16 cellular contexts compared by ENCODE assay signal in the genomic region with DNA sequence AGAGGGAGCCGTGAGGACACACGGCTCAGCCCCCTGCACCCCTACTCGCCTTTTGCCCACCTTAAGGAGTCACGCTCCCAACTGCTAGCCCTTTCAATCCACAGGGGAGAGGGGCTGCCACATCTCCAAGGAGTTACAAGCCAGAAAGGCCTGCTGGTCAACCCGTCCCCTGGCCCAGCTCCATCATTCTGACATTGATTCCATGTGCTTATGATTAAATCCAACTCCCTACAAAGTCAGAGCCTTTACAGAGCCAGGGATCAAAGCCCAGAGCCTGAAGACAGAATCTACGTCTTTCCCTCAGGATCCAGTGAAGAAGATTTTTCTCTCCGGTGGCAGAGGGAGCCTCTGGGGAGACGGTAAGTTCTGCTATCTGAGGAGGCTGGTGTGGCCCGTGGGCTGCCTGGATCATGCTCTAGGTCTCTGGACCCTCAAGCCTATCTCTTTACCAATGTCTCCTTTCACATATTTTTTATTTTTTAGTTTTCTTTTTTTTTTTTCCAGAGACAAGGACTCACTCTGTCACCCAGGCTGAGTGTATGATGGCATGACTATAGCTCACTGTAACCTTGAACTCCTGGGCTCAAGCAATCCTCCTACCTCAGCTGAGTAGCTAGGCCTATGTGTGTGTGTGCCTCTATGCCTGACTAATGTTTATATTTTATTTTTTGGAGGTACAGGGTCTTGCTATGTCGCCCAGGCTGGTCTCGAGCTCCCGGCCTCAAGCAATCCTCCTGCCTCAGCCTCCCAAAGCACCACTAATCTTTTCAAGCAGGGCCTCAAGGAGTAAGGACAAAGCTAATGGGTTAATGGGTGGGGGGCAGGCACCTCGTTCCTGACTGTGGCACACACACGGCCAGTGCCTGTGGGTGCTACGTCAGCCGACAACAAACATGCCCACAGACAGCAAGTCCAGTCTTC.
DNase-seq lines count a peak whose midpoint lies in the region; ATAC-seq, FAIRE-seq and TF ChIP-seq lines count a peak whose summit lies in the region.
"Had no signal": no experiment of that assay in that cellular context is flagged by ENCODE, and none has a peak within 500 bp of the region (broad histone marks: within the 10 kb centered on the region; RNA-seq: fewer than 3 reads in every experiment).

No MANE protein-coding gene starts in this region.

- H2BK5ac ChIP-seq in mesenchymal stem cell (ENCODE audit: low read depth, low read length, poor library complexity, severe bottlenecking), result no peak overlapping the region

- H3K4me3 ChIP-seq in right atrium auricular region (no peak overlapping the region), GM12878 (no peak overlapping the region), mesenchymal stem cell (ENCODE audit: insufficient read depth in 1 of 2, low read depth in 1 of 2, low read length in 2 of 2) (peak overlapping the region in 1 of 2 experiments; percentile 38), uterus (no peak overlapping the region), Peyer's patch (no peak overlapping the region)
- H3K4me3 ChIP-seq: SK-N-MC had no signal

- no peak overlapping the region for H3K9ac ChIP-seq in GM12878 (ENCODE audit: control insufficient read depth, insufficient read depth, low read length)
- H3K9ac ChIP-seq in mesenchymal stem cell (ENCODE audit: low read length), result peak overlapping the region; percentile 66

- H3K4me1 ChIP-seq in right atrium auricular region (peaks cover 0 to 40% of the 10 kb centered on the region in 2 donors), GM12878 (ENCODE audit: control insufficient read depth, insufficient read depth, low read length) (no peaks in the 10 kb centered on the region), mesenchymal stem cell (ENCODE audit: control insufficient read depth, insufficient read depth, low read depth, low read length) (no peaks in the 10 kb centered on the region), uterus (peaks cover 8 to 14% of the 10 kb centered on the region in 2 donors), Peyer's patch (peaks cover 0 to 26% (median 2%) of the 10 kb centered on the region in 4 donors)

- BruUV-seq in GM12878 (replicated peaks; lab: Mats Ljungman, UMichigan), result no TSS peak

- no peak overlapping the region for H2BK15ac ChIP-seq in mesenchymal stem cell (ENCODE audit: low read depth, poor library complexity, severe bottlenecking)

- no peak for FAIRE-seq in GM12878 (lab: Jason Lieb, UNC)
- FAIRE-seq: G401.6 had no signal

- SMC1A ChIA-PET in GM12878 (lab: Charles Lee; ENCODE audit: uncharacterized antibody, unreplicated experiment), result no interaction called here

- RAD21 ChIA-PET in GM12878 (lab: Charles Lee; ENCODE audit: unreplicated experiment), result no interaction called here

- H3K4me3 Mint-ChIP-seq in activated CD4-positive, alpha-beta T cell treated with anti-CD3 and anti-CD28 coated beads, Interleukin-2, amount 10 ng/mL, durations not matched to agents 7 days and 5 days, result no peak overlapping the region
- H3K4me3 Mint-ChIP-seq: activated CD4-positive, alpha-beta T cell treated with anti-CD3 and anti-CD28 coated beads for 36 hours; dendritic cell treated with granulocyte-macrophage colony-stimulating factor and Interleukin-4, amounts not matched to agents 40 ng/mL and 50 ng/mL, for 4 days; stimulated activated naive CD8-positive, alpha-beta T cell treated with anti-CD3 and anti-CD28 coated beads, Interleukin-15, amount 100 ng/mL, for 72 hours had no signal

- H3K4me2 ChIP-seq in GM12878 (ENCODE audit: control insufficient read depth, insufficient read depth) (no peak overlapping the region), mesenchymal stem cell (ENCODE audit: low read length, poor library complexity, severe bottlenecking) (no peak overlapping the region)

- H3K36me3 ChIP-seq in right atrium auricular region (peaks cover 33% of the 10 kb centered on the region), GM12878 (ENCODE audit: control insufficient read depth in 2 of 2, insufficient read depth in 2 of 2, low read length in 1 of 2) (peaks cover 22 to 38% of the 10 kb centered on the region in 2 experiments), mesenchymal stem cell (ENCODE audit: control insufficient read depth in 1 of 2, insufficient read depth in 2 of 2, low read depth in 1 of 2, low read length in 2 of 2) (peaks cover 72 to 82% of the 10 kb centered on the region in 2 experiments), uterus (no peaks in the 10 kb centered on the region), Peyer's patch (peaks cover 0 to 63% (median 0%) of the 10 kb centered on the region in 3 donors)

- POLR2A ChIA-PET in GM12878 (lab: Charles Lee), result no interaction called here
- POLR2A ChIA-PET in activated CD4-positive, alpha-beta T cell treated with anti-CD3 and anti-CD28 coated beads, Interleukin-2, amount 10 ng/mL, durations not matched to agents 7 days and 5 days (lab: Charles Lee), result no interaction called here

- intact Hi-C loops in Right ventricle myocardium superior (cut with DNase I), result no loop called here
- intact Hi-C loops in GM12878 (cut with micrococcal nuclease; ENCODE audit: unreplicated experiment), result no loop called here
- intact Hi-C loops in uterus (cut with DNase I; ENCODE audit: low total_unique reads), result no loop called here

- H3K4ac ChIP-seq in mesenchymal stem cell (ENCODE audit: low read depth in 1 of 2, low read length in 2 of 2), result no peak overlapping the region

- H3K18ac ChIP-seq in mesenchymal stem cell (ENCODE audit: low read depth in 1 of 2, low read length in 2 of 2), result no peak overlapping the region

- H3K79me1 ChIP-seq in mesenchymal stem cell (replicated peaks; ENCODE audit: low read length, poor library complexity, severe bottlenecking), result peaks cover 69% of the 10 kb centered on the region

- no peak overlapping the region for H4K91ac ChIP-seq in mesenchymal stem cell (ENCODE audit: low read length)

- CTCF ChIA-PET in GM12878 (lab: Yijun Ruan, JAX), result no interaction called here
- CTCF ChIA-PET in activated CD4-positive, alpha-beta T cell treated with anti-CD3 and anti-CD28 coated beads, Interleukin-2, amount 10 ng/mL, durations not matched to agents 7 days and 5 days (lab: Charles Lee), result interaction anchor here (0.6 to 1.3 kb wide), 4 partner anchors 14 to 209 kb away, joined by 3 to 4 read pairs (median 3); no protein-coding TSS in a partner anchor

- H4K20me1 ChIP-seq in GM12878 (ENCODE audit: control insufficient read depth, insufficient read depth), result peaks cover 3% of the 10 kb centered on the region; the same call in 1 of the 2 replicates

- no peak overlapping the region for H3K23ac ChIP-seq in mesenchymal stem cell (ENCODE audit: low read length in 2 of 2)

- 0 out of 2 replicates have a peak, but pooled peaks have one; percentile 6 for TF ChIP-seq POLR2A in GM12878 (IDR thresholded peaks at IDR 0.05; ENCODE audit: low read depth, low read length)
- no peak for TF ChIP-seq POLR2A in uterus (IDR thresholded peaks at IDR 0.05)
- TF ChIP-seq POLR2A in Peyer's patch (IDR thresholded peaks at IDR 0.05), result no peak

- H4K8ac ChIP-seq in mesenchymal stem cell (ENCODE audit: low read length), result no peak overlapping the region

- no peak overlapping the region for H3K27ac Mint-ChIP-seq in activated CD4-positive, alpha-beta T cell treated with anti-CD3 and anti-CD28 coated beads, Interleukin-2, amount 10 ng/mL, durations not matched to agents 7 days and 5 days
- H3K27ac Mint-ChIP-seq: progenitor cell of endocrine pancreas had no signal

- no peaks in the 10 kb centered on the region for H3K4me1 Mint-ChIP-seq in activated CD4-positive, alpha-beta T cell treated with anti-CD3 and anti-CD28 coated beads, Interleukin-2, amount 10 ng/mL, durations not matched to agents 7 days and 5 days

- peaks cover 42% of the 10 kb centered on the region for H3K36me3 Mint-ChIP-seq in activated CD4-positive, alpha-beta T cell treated with anti-CD3 and anti-CD28 coated beads, Interleukin-2, amount 10 ng/mL, durations not matched to agents 7 days and 5 days (ENCODE audit: low read depth)

- in situ Hi-C loops in GM12878 (cut with MboI), result no loop called here

- H3K27me3 Mint-ChIP-seq in activated CD4-positive, alpha-beta T cell treated with anti-CD3 and anti-CD28 coated beads, Interleukin-2, amount 10 ng/mL, durations not matched to agents 7 days and 5 days, result no peaks in the 10 kb centered on the region
- H3K27me3 Mint-ChIP-seq: activated CD4-positive, alpha-beta T cell treated with anti-CD3 and anti-CD28 coated beads for 36 hours; dendritic cell treated with granulocyte-macrophage colony-stimulating factor and Interleukin-4, amounts not matched to agents 40 ng/mL and 50 ng/mL, for 4 days; progenitor cell of endocrine pancreas; stimulated activated naive CD8-positive, alpha-beta T cell treated with anti-CD3 and anti-CD28 coated beads, Interleukin-15, amount 100 ng/mL, for 72 hours had no signal

- no peak overlapping the region for H2AK5ac ChIP-seq in mesenchymal stem cell (ENCODE audit: low read length, severe bottlenecking)

- no peak for TF ChIP-seq CTCF in right atrium auricular region (IDR thresholded peaks at IDR 0.05)
- no peak for TF ChIP-seq CTCF in GM12878 (IDR thresholded peaks at IDR 0.05 in 2 of 3, conservative IDR thresholded peaks at IDR 0.05 in 1 of 3; ENCODE audit: control insufficient read depth in 2 of 3, extremely low read depth in 1 of 3, insufficient read depth in 1 of 3, low read depth in 3 of 3, low read length in 3 of 3)
- no peak for TF ChIP-seq CTCF in uterus (IDR thresholded peaks at IDR 0.05)
- no peak for TF ChIP-seq CTCF in Peyer's patch (IDR thresholded peaks at IDR 0.05)

- peak; percentile 8 for DNase-seq in Right ventricle myocardium superior
- no peak for DNase-seq in right atrium auricular region (ENCODE audit: low spot score)
- no peak for DNase-seq in GM12878 (ENCODE audit: low read depth, low spot score)
- DNase-seq in mesenchymal stem cell, result no peak
- DNase-seq in uterus, result peak; percentile 72 to 80
- DNase-seq in effector CD4-positive, alpha-beta T cell, result no peak
- no peak for DNase-seq in Peyer's patch
- no peak for DNase-seq in activated CD4-positive, alpha-beta T cell treated with anti-CD3 and anti-CD28 coated beads, Interleukin-2, amount 10 ng/mL, durations not matched to agents 7 days and 5 days
- DNase-seq: NCI-H2107; PC-3; stimulated activated naive CD8-positive, alpha-beta T cell treated with anti-CD3 and anti-CD28 coated beads, Interleukin-15, amount 100 ng/mL, for 72 hours had no signal

- no peak for TF ChIP-seq RAD21 in GM12878 (IDR thresholded peaks at IDR 0.05; ENCODE audit: insufficient read depth, low read depth, low read length)

- ATAC-seq in Right ventricle myocardium superior (ENCODE audit: poor library complexity) (no peak), GM12878 (no peak)
- ATAC-seq: activated CD4-positive, alpha-beta T cell treated with anti-CD3 and anti-CD28 coated beads for 36 hours; stimulated activated naive CD8-positive, alpha-beta T cell treated with anti-CD3 and anti-CD28 coated beads, Interleukin-15, amount 100 ng/mL, for 72 hours had no signal

- H3K9me3 ChIP-seq in right atrium auricular region (no peaks in the 10 kb centered on the region), GM12878 (replicated peaks; ENCODE audit: control insufficient read depth, insufficient read depth, low read length) (no peaks in the 10 kb centered on the region), mesenchymal stem cell (ENCODE audit: control insufficient read depth, low read length) (peaks cover 13% of the 10 kb centered on the region), uterus (no peaks in the 10 kb centered on the region), Peyer's patch (no peaks in the 10 kb centered on the region)

- no peak for TF ChIP-seq EP300 in GM12878 (IDR thresholded peaks at IDR 0.05; ENCODE audit: borderline replicate concordance in 1 of 2, control insufficient read depth in 1 of 2, low read depth in 2 of 2, low read length in 2 of 2)

- H2AFZ ChIP-seq in GM12878 (ENCODE audit: control insufficient read depth, low read depth, low read length), result no peak overlapping the region
- H2AFZ ChIP-seq in mesenchymal stem cell (ENCODE audit: low read depth, low read length), result no peak overlapping the region

- no peak overlapping the region for H2BK12ac ChIP-seq in mesenchymal stem cell (ENCODE audit: low read length in 2 of 2)

- H3K14ac ChIP-seq in mesenchymal stem cell (ENCODE audit: low read length in 2 of 2), result no peak overlapping the region

- 94% methylated on average over 16 of the region's 16 CpGs for WGBS in GM12878 (ENCODE audit: insufficient coverage, insufficient replicate concordance, low lambda C conversion rate, missing lambda C conversion rate)
- WGBS in mesenchymal stem cell, result 97% methylated on average over 13 of the region's 16 CpGs

- no peak overlapping the region for H3K27ac ChIP-seq in right atrium auricular region
- H3K27ac ChIP-seq in GM12878 (ENCODE audit: control insufficient read depth, insufficient read depth), result no peak overlapping the region
- no peak overlapping the region for H3K27ac ChIP-seq in mesenchymal stem cell (ENCODE audit: low read length, poor library complexity, severe bottlenecking)
- H3K27ac ChIP-seq in uterus, result peak overlapping the region; percentile 81 to 84
- peak overlapping the region in 1 of 4 donors; percentile 30 for H3K27ac ChIP-seq in Peyer's patch
- H3K27ac ChIP-seq: SK-N-MC had no signal

- H3K9me3 Mint-ChIP-seq in activated CD4-positive, alpha-beta T cell treated with anti-CD3 and anti-CD28 coated beads, Interleukin-2, amount 10 ng/mL, durations not matched to agents 7 days and 5 days, result peaks cover 2% of the 10 kb centered on the region
- H3K9me3 Mint-ChIP-seq: dendritic cell treated with granulocyte-macrophage colony-stimulating factor and Interleukin-4, amounts not matched to agents 40 ng/mL and 50 ng/mL, for 4 days; stimulated activated naive CD8-positive, alpha-beta T cell treated with anti-CD3 and anti-CD28 coated beads, Interleukin-15, amount 100 ng/mL, for 72 hours had no signal

- no peaks in the 10 kb centered on the region for H3K27me3 ChIP-seq in right atrium auricular region
- no peaks in the 10 kb centered on the region for H3K27me3 ChIP-seq in GM12878 (replicated peaks in 1 of 2; ENCODE audit: control insufficient read depth in 2 of 2, insufficient read depth in 2 of 2, low read length in 1 of 2)
- no peaks in the 10 kb centered on the region for H3K27me3 ChIP-seq in mesenchymal stem cell (ENCODE audit: control insufficient read depth in 1 of 2, insufficient read depth in 1 of 2, low read length in 2 of 2)
- no peaks in the 10 kb centered on the region for H3K27me3 ChIP-seq in uterus
- no peaks in the 10 kb centered on the region for H3K27me3 ChIP-seq in Peyer's patch

- no peaks in the 10 kb centered on the region for H3K79me2 ChIP-seq in GM12878 (ENCODE audit: control insufficient read depth, insufficient read depth, low read length)

- H2BK120ac ChIP-seq in mesenchymal stem cell (ENCODE audit: low read depth, low read length), result no peak overlapping the region

Comparison
In these comparisons a context has a peak if more than half of its experiments do, and no peak if none do; other contexts are left out.
1. DNase-seq: peak in Right ventricle myocardium superior (single experiment) and uterus (2 of 2); none in right atrium auricular region (single experiment), GM12878 (single experiment), mesenchymal stem cell (single experiment), effector CD4-positive, alpha-beta T cell (single experiment), Peyer's patch (0 of 3) and activated CD4-positive, alpha-beta T cell treated with anti-CD3 and anti-CD28 coated beads, Interleukin-2, amount 10 ng/mL, durations not matched to agents 7 days and 5 days (single experiment).
2. H3K27ac ChIP-seq: peak in uterus (2 of 2); none in right atrium auricular region (0 of 2), GM12878 (single experiment) and mesenchymal stem cell (single experiment).